ENCODE assay signal across 19 cellular contexts in the genomic region with DNA sequence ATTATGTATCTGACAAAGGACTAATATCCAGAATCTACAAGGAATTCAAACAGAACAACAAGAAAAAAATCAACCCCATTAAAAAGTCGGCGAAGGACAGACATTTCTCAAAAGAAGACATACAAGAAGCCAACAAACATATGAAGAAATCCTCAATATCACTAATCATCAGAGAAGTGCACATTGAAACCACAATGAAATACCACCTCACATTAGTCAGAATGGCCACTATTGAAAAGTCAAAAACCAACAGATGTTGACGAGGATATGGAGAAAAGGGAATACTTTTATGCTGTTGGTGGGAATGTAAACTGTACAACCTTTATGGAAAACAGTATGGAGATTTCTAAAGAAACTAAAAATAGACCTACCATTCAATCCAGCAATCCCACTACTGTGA.
DNase-seq lines count a peak whose midpoint lies in the region; ATAC-seq, FAIRE-seq and TF ChIP-seq lines count a peak whose summit lies in the region.
"Had no signal": no experiment of that assay in that cellular context is flagged by ENCODE, and none has a peak within 500 bp of the region (broad histone marks: within the 10 kb centered on the region; RNA-seq: fewer than 3 reads in every experiment).

No MANE protein-coding gene starts in this region.

- CTCF ChIA-PET in CD8-positive, alpha-beta T cell (lab: Charles Lee), result no interaction called here

- POLR2A ChIA-PET in CD8-positive, alpha-beta T cell (lab: Charles Lee), result no interaction called here

- no peaks in the 10 kb centered on the region; the same call in 1 of the 2 replicates for H3K9me2 ChIP-seq in GM23248 (ENCODE audit: insufficient read depth)

- intact Hi-C loops in CD8-positive, alpha-beta T cell (cut with DNase I, micrococcal nuclease), result no loop called here

- FAIRE-seq in astrocyte (lab: Jason Lieb, UNC), result no peak
- FAIRE-seq: A549, GM12891, GM18507 had no signal

- H3K36me3 Mint-ChIP-seq in astrocyte (ENCODE audit: low read depth, unreplicated experiment), result no peaks in the 10 kb centered on the region
- no peaks in the 10 kb centered on the region for H3K36me3 Mint-ChIP-seq in CD8-positive, alpha-beta T cell
- H3K36me3 Mint-ChIP-seq: CD4-positive, alpha-beta memory T cell had no signal

- H3K36me3 ChIP-seq in GM23248 (ENCODE audit: low read depth) (no peaks in the 10 kb centered on the region), astrocyte (ENCODE audit: insufficient read depth, low read length) (no peaks in the 10 kb centered on the region)
- no peaks in the 10 kb centered on the region for H3K36me3 ChIP-seq in CD8-positive, alpha-beta T cell (ENCODE audit: insufficient read depth, low read length)

- H3K9me3 ChIP-seq in GM23248 (ENCODE audit: low read depth), result no peaks in the 10 kb centered on the region
- H3K9me3 ChIP-seq in astrocyte (ENCODE audit: insufficient read depth, low read depth, low read length), result no peaks in the 10 kb centered on the region
- no peaks in the 10 kb centered on the region for H3K9me3 ChIP-seq in CD8-positive, alpha-beta T cell (ENCODE audit: low read length)
- H3K9me3 ChIP-seq: A549, Caco-2 had no signal

- DNase-seq in AG10803 (ENCODE audit: low read depth), result peak; percentile 31
- DNase-seq in GM23248, result peak; percentile 3
- DNase-seq in astrocyte (ENCODE audit: low read depth), result peak; percentile 36
- DNase-seq in CD8-positive, alpha-beta T cell, result no peak
- no peak for DNase-seq in NCI-H1436 (lab: John Stamatoyannopoulos, UW)
- DNase-seq in NOMO-1 treated with dmso at 0.1 percent for 144 hours (lab: John Stamatoyannopoulos, UW; ENCODE audit: unreplicated experiment), result no peak
- DNase-seq: 8988T; ACHN; C1 segment of cervical spinal cord; Caco-2; CD4-positive, alpha-beta memory T cell; DMS79; GF-D8; H9 had no signal

- no peak overlapping the region for H2AFZ ChIP-seq in GM23248
- H2AFZ ChIP-seq in astrocyte (ENCODE audit: low read depth, low read length), result no peak overlapping the region
- H2AFZ ChIP-seq: GM23338 had no signal

- H3K4me3 ChIP-seq in AG10803 (ENCODE audit: low read length), result no peak overlapping the region
- no peak overlapping the region for H3K4me3 ChIP-seq in GM23248
- no peak overlapping the region for H3K4me3 ChIP-seq in astrocyte (ENCODE audit: insufficient read depth, low read depth, low read length)
- H3K4me3 ChIP-seq in CD8-positive, alpha-beta T cell (ENCODE audit: low read depth, low read length), result no peak overlapping the region
- H3K4me3 ChIP-seq: A549, GM23338 had no signal

- ATAC-seq in CD8-positive, alpha-beta T cell, result no peak
- ATAC-seq: A549, GM23338, HCT116 had no signal

- H3K9ac ChIP-seq in GM23248 (no peak overlapping the region), astrocyte (ENCODE audit: low read length) (no peak overlapping the region)

- H4K20me1 ChIP-seq in GM23248 (ENCODE audit: insufficient read depth), result no peaks in the 10 kb centered on the region
- H4K20me1 ChIP-seq in astrocyte (ENCODE audit: insufficient read depth, low read length), result no peaks in the 10 kb centered on the region

- in situ Hi-C loops in GM23248 (cut with MboI), result no loop called here

- H3K4me2 ChIP-seq in GM23248 (ENCODE audit: unreplicated experiment), result no peak overlapping the region
- H3K4me2 ChIP-seq in astrocyte (ENCODE audit: low read length), result no peak overlapping the region
- H3K4me2 ChIP-seq: A549, GM23338 had no signal

- no peak overlapping the region for H3K4me3 Mint-ChIP-seq in astrocyte (ENCODE audit: unreplicated experiment)
- no peak overlapping the region for H3K4me3 Mint-ChIP-seq in CD8-positive, alpha-beta T cell
- H3K4me3 Mint-ChIP-seq: CD4-positive, alpha-beta memory T cell; GM23338; H9 had no signal

- WGBS in GM23248 (ENCODE audit: low coverage in 1 of 2, low lambda C conversion rate in 2 of 2, missing lambda C conversion rate in 2 of 2), 2 experiments, result 91% methylated on average over 3 of the region's 3 CpGs

- H3K27me3 ChIP-seq in GM23248 (replicated peaks; ENCODE audit: insufficient read depth) (no peaks in the 10 kb centered on the region), astrocyte (ENCODE audit: insufficient read depth, low read length) (no peaks in the 10 kb centered on the region)
- H3K27me3 ChIP-seq in CD8-positive, alpha-beta T cell (ENCODE audit: insufficient read depth, low read length), result no peaks in the 10 kb centered on the region

- H3K9me3 Mint-ChIP-seq in astrocyte (ENCODE audit: unreplicated experiment), result no peaks in the 10 kb centered on the region
- peaks cover 2% of the 10 kb centered on the region for H3K9me3 Mint-ChIP-seq in CD8-positive, alpha-beta T cell
- H3K9me3 Mint-ChIP-seq: GM23338, H9 had no signal

- H3K79me2 ChIP-seq in GM23248 (ENCODE audit: insufficient read depth) (no peaks in the 10 kb centered on the region), astrocyte (ENCODE audit: insufficient read depth, low read length) (no peaks in the 10 kb centered on the region)

- H3K4me1 ChIP-seq in GM23248 (ENCODE audit: insufficient read depth) (no peaks in the 10 kb centered on the region), astrocyte (ENCODE audit: insufficient read depth, low read length) (no peaks in the 10 kb centered on the region)
- no peaks in the 10 kb centered on the region for H3K4me1 ChIP-seq in CD8-positive, alpha-beta T cell (ENCODE audit: insufficient read depth, low read length)
- H3K4me1 ChIP-seq: A549, Caco-2 had no signal

- TF ChIP-seq CTCF in AG10803 (conservative IDR thresholded peaks at IDR 0.05; ENCODE audit: low read length), result no peak
- TF ChIP-seq CTCF in astrocyte (IDR thresholded peaks at IDR 0.05; ENCODE audit: insufficient read depth, low read depth, low read length), result no peak
- TF ChIP-seq CTCF in CD8-positive, alpha-beta T cell (IDR thresholded peaks at IDR 0.05), result no peak

- peaks cover 4% of the 10 kb centered on the region for H3K4me1 Mint-ChIP-seq in astrocyte (ENCODE audit: low read depth, unreplicated experiment)
- H3K4me1 Mint-ChIP-seq in CD8-positive, alpha-beta T cell (ENCODE audit: low read depth), result no peaks in the 10 kb centered on the region
- H3K4me1 Mint-ChIP-seq: CD4-positive, alpha-beta memory T cell; GM23338; H9 had no signal

- H3K27ac Mint-ChIP-seq in astrocyte (ENCODE audit: unreplicated experiment), result no peak overlapping the region
- H3K27ac Mint-ChIP-seq in CD8-positive, alpha-beta T cell, result no peak overlapping the region
- H3K27ac Mint-ChIP-seq: CD4-positive, alpha-beta memory T cell; GM23338; H9 had no signal

- H3K27me3 Mint-ChIP-seq in astrocyte (ENCODE audit: low read depth, unreplicated experiment), result no peaks in the 10 kb centered on the region
- no peaks in the 10 kb centered on the region for H3K27me3 Mint-ChIP-seq in CD8-positive, alpha-beta T cell (ENCODE audit: low read depth)
- H3K27me3 Mint-ChIP-seq: CD4-positive, alpha-beta memory T cell had no signal

- H3K27ac ChIP-seq in GM23248 (no peak overlapping the region), astrocyte (ENCODE audit: low read depth, low read length) (no peak overlapping the region)
- H3K27ac ChIP-seq in CD8-positive, alpha-beta T cell (ENCODE audit: low read depth, low read length), result no peak overlapping the region
- H3K27ac ChIP-seq: A549 had no signal

- H3F3A ChIP-seq in GM23248 (ENCODE audit: insufficient read depth), result no peaks in the 10 kb centered on the region

Comparison
In these comparisons a context has a peak if more than half of its experiments do, and no peak if none do; other contexts are left out.
1. DNase-seq: peak in AG10803 (single experiment), GM23248 (single experiment) and astrocyte (single experiment); none in CD8-positive, alpha-beta T cell (0 of 7), NCI-H1436 (single experiment) and NOMO-1 treated with dmso at 0.1 percent for 144 hours (single experiment).